Comparison of ENCODE assay signal across 31 cellular contexts in genomic region chr2:15679386-15679924, GRCh38.
"Had no signal": no experiment of that assay in that cellular context is flagged by ENCODE, and none has a peak within 500 bp of the region (broad histone marks: within the 10 kb centered on the region; RNA-seq: fewer than 3 reads in every experiment).

No MANE protein-coding gene starts in this region.

- H3K9ac ChIP-seq: neural progenitor cell, parathyroid adenoma had no signal

- H3K27ac Mint-ChIP-seq: naive thymus-derived CD4-positive, alpha-beta T cell; natural killer cell; nephron; neural progenitor cell; progenitor cell of endocrine pancreas; stimulated activated memory B cell treated with anti-CD40 and anti-IgM and Interleukin-4, amounts not matched to agents 10 μg/mL and 1 μg/mL and 100 μg/mL, for 72 hours; stimulated activated naive CD8-positive, alpha-beta T cell treated with anti-CD3 and anti-CD28 coated beads, Interleukin-15, amount 100 ng/mL, for 72 hours had no signal

- H3K36me3 Mint-ChIP-seq: naive thymus-derived CD4-positive, alpha-beta T cell; natural killer cell; stimulated activated memory B cell treated with anti-CD40 and anti-IgM and Interleukin-4, amounts not matched to agents 10 μg/mL and 1 μg/mL and 100 μg/mL, for 72 hours had no signal

- ATAC-seq: naive thymus-derived CD4-positive, alpha-beta T cell; natural killer cell; psoas muscle; right cardiac atrium; sciatic nerve; stimulated activated memory B cell treated with anti-CD40 and anti-IgM and Interleukin-4, amounts not matched to agents 10 μg/mL and 1 μg/mL and 100 μg/mL, for 72 hours; stimulated activated naive CD8-positive, alpha-beta T cell treated with anti-CD3 and anti-CD28 coated beads, Interleukin-15, amount 100 ng/mL, for 72 hours; stimulated activated naive CD8-positive, alpha-beta T cell treated with anti-CD3 and anti-CD28 coated beads, Interleukin-15, Interleukin-2, amounts not matched to agents 100 U/mL and 50 U/mL, for 24 hours; upper lobe of right lung had no signal

- DNase-seq: naive thymus-derived CD4-positive, alpha-beta T cell; natural killer cell; occipital lobe; ovary; posterior cingulate gyrus; psoas muscle; right cardiac atrium; spleen; stimulated activated CD4-positive, alpha-beta T cell treated with anti-CD3 and anti-CD28 coated beads, Interleukin-12 subunit alpha, Interleukin-12 subunit beta, amount 100 ng/mL, for 4 hours; stimulated activated CD4-positive, alpha-beta T cell treated with anti-CD3 and anti-CD28 coated beads, Interleukin-1b, Interleukin-23, amount 100 ng/mL, for 48 hours; stimulated activated CD4-positive, alpha-beta T cell treated with anti-CD3 and anti-CD28 coated beads, Interleukin-4, amount 100 ng/mL, for 1 hour; stimulated activated CD4-positive, alpha-beta T cell treated with anti-CD3 and anti-CD28 coated beads, Interleukin-4, amount 100 ng/mL, for 4 hours; stimulated activated CD8-positive, alpha-beta memory T cell treated with anti-CD3 and anti-CD28 coated beads, Interleukin-4, amount 100 ng/mL, for 48 hours; stimulated activated naive CD4-positive, alpha-beta T cell; stimulated activated naive CD8-positive, alpha-beta T cell treated with anti-CD3 and anti-CD28 coated beads, Interleukin-15, amount 100 ng/mL, for 72 hours; stimulated activated naive CD8-positive, alpha-beta T cell treated with anti-CD3 and anti-CD28 coated beads, Interleukin-15, Interleukin-2, amounts not matched to agents 100 U/mL and 50 U/mL, for 24 hours; substantia nigra; testis; tibial artery; transverse colon; upper lobe of right lung; uterus had no signal

- H3K9me3 ChIP-seq: ovary, psoas muscle, suprapubic skin, testis, tibial artery, transverse colon, upper lobe of right lung, uterus had no signal

- H3K79me2 ChIP-seq: parathyroid adenoma had no signal

- H3K27me3 ChIP-seq: neural progenitor cell, ovary, spleen, suprapubic skin, testis, tibial artery, transverse colon, upper lobe of right lung, uterus had no signal

- H3K4me1 ChIP-seq: parathyroid adenoma, psoas muscle, spleen, suprapubic skin, testis, tibial artery, upper lobe of right lung, uterus had no signal

- H3K27me3 Mint-ChIP-seq: stimulated activated naive CD8-positive, alpha-beta T cell treated with anti-CD3 and anti-CD28 coated beads, Interleukin-15, amount 100 ng/mL, for 72 hours had no signal

- H3K4me1 Mint-ChIP-seq: naive thymus-derived CD4-positive, alpha-beta T cell; natural killer cell; stimulated activated memory B cell treated with anti-CD40 and anti-IgM and Interleukin-4, amounts not matched to agents 10 μg/mL and 1 μg/mL and 100 μg/mL, for 72 hours; stimulated activated naive CD8-positive, alpha-beta T cell treated with anti-CD3 and anti-CD28 coated beads, Interleukin-15, amount 100 ng/mL, for 72 hours had no signal

- H3K4me3 Mint-ChIP-seq: naive thymus-derived CD4-positive, alpha-beta T cell; natural killer cell; nephron; neural progenitor cell; stimulated activated memory B cell treated with anti-CD40 and anti-IgM and Interleukin-4, amounts not matched to agents 10 μg/mL and 1 μg/mL and 100 μg/mL, for 72 hours; stimulated activated naive CD8-positive, alpha-beta T cell treated with anti-CD3 and anti-CD28 coated beads, Interleukin-15, amount 100 ng/mL, for 72 hours had no signal

- H3K27ac ChIP-seq: neural progenitor cell, ovary, parathyroid adenoma, psoas muscle, skin epidermis, spleen, suprapubic skin, testis, tibial artery, transverse colon, upper lobe of right lung, uterus had no signal

- H3K36me3 ChIP-seq: neural progenitor cell, ovary, spleen, suprapubic skin, tibial artery, transverse colon, upper lobe of right lung, uterus had no signal

- H3K4me2 ChIP-seq: neural progenitor cell, smooth muscle cell had no signal

- H2AFZ ChIP-seq: neural progenitor cell, parathyroid adenoma had no signal

- H3K4me3 ChIP-seq: neural progenitor cell, ovary, psoas muscle, skin epidermis, smooth muscle cell, spleen, suprapubic skin, testis, tibial artery, transverse colon, upper lobe of right lung, uterus had no signal
